8 cellular contexts compared by ENCODE assay signal in the genomic region with DNA sequence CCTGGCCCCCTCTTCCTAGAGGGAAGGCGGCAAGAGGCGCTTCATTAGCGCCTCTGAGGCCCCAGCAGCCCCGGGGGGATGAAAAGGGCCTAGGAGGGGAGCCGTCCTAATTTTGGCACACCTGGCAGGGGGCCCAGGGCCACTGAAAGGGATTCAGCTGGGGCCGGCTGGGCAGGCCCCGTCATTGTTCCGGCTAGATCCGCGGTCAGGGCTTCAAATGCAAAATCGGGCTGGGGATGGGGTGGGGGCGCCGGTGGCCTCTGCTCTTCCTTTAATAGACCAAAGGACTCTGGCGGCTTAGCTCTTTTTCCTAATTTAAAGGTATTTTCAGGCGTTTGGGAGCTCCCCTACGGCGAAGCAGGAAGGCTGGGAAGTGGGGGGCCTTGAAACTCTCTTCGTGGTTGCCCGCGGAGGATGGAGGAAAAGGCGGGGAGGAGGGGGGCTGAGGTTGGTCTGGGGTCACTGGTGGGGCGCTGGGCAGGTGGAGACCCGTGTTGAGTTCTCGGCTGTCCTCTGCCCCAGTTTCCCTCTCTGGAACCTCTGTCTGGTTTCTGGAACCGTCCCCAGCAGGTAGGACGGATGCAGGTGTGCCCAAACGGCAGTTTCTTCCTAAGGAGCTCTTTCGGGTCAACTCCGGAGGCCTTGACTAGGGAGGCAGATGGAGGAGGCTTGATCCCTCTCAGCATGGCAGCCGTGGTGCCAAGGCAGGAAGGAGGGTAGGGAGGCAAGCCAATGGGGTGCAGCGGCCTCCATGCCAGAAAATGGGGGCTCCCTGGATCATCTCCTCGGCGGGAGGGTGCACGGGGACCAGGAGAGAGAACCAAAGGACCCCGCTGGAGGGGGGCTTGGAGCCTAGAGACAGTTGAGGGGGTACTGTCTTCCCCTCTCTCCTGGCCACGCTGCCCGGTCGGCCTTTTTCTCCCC. TPM values are rescaled to one million over a fixed set of nuclear protein-coding genes. Genes with fewer than 3 reads are reported as not detected.
A peak's percentile ranks its signal among the peaks of the same experiment; 100 is the strongest.
DNase-seq lines count a peak whose midpoint lies in the region; ATAC-seq, FAIRE-seq and TF ChIP-seq lines count a peak whose summit lies in the region.
"Not testable (repeated sequence)": the region's sequence is repeated elsewhere in the genome, so short reads cannot be mapped to it uniquely, and the experiment has no call there.

No MANE protein-coding gene starts in this region.

- peak overlapping the region; percentile 92 to 99; a peak in 5 of 6 replicates for H3K27ac ChIP-seq in A549
- H3K27ac ChIP-seq in GM23338 (ENCODE audit: low read depth): peak overlapping the region; percentile 100
- H3K27ac ChIP-seq in PC-3 (ENCODE audit: low read length); right cardiac atrium (ENCODE audit: low read length): not testable (repeated sequence)
- H3K27ac ChIP-seq in cingulate gyrus (ENCODE audit: low read depth, low read length): peak overlapping the region; percentile 47
- peak overlapping the region in 1 of 2 donors; percentile 24 for H3K27ac ChIP-seq in small intestine (ENCODE audit: low read depth in 1 of 2, low read length in 1 of 2)

- H3K27me3 ChIP-seq in GM23338 (ENCODE audit: insufficient read depth); PC-3 (ENCODE audit: low read length); right cardiac atrium (ENCODE audit: control insufficient read depth, insufficient read depth); small intestine (ENCODE audit: control insufficient read depth in 2 of 2, insufficient read depth in 2 of 2, low read length in 2 of 2): not testable (repeated sequence)

- not testable (repeated sequence) for ATAC-seq in A549; PC-3; naive B cell (ENCODE audit: low read depth in 2 of 2)
- ATAC-seq in GM23338: peak; percentile 75
- ATAC-seq in right cardiac atrium: peak; percentile 19 to 35

- WGBS in A549 (ENCODE audit: missing lambda C conversion rate): 88% methylated on average over 27 of the region's 38 CpGs
- WGBS in right cardiac atrium: 8% methylated on average over 38 of the region's 38 CpGs
- whole genome bisulfite sequencing in small intestine, 3 donors: 10 to 17% (median 15%) methylated on average over 30 to 35 of the region's 38 CpGs

- not testable (repeated sequence) for TF ChIP-seq EP300 in A549 (IDR thresholded peaks at IDR 0.05)

- POLR2A ChIA-PET in A549 (lab: Yijun Ruan, JAX): not testable (repeated sequence)
- POLR2A ChIA-PET in PC-3 (lab: Charles Lee; ENCODE audit: unreplicated experiment): interaction anchor here (0.7 kb wide), 1 partner anchor 41 kb away, joined by 4 read pairs; no protein-coding TSS in a partner anchor

- not testable (repeated sequence) for H2AFZ ChIP-seq in GM23338
- H2AFZ ChIP-seq in PC-3 (ENCODE audit: low read length): peak overlapping the region; percentile 64; the same call in 1 of the 2 replicates

- not testable (repeated sequence) for BruUV-seq in PC-3 (replicated peaks; lab: Mats Ljungman, UMichigan)

- H3K9me3 Mint-ChIP-seq in GM23338; activated T-cell treated with anti-CD3 and anti-CD28 coated beads, Interleukin-2, amount 50 U/mL, for 24 hours; naive B cell: not testable (repeated sequence)

- H3K9me2 ChIP-seq in GM23338 (ENCODE audit: insufficient read depth); PC-3 (replicated peaks; ENCODE audit: low read length): not testable (repeated sequence)

- not testable (repeated sequence) for H3K9me3 ChIP-seq in A549; PC-3 (ENCODE audit: low read length); right cardiac atrium (ENCODE audit: control insufficient read depth, low read length); small intestine (ENCODE audit: control insufficient read depth, low read depth)

- H3K27me3 Mint-ChIP-seq in GM23338 (ENCODE audit: insufficient read depth, low read depth, poor library complexity): peaks cover 15% of the 10 kb centered on the region
- not testable (repeated sequence) for H3K27me3 Mint-ChIP-seq in activated T-cell treated with anti-CD3 and anti-CD28 coated beads, Interleukin-2, amount 50 U/mL, for 24 hours; naive B cell

- DNase-seq in A549 (ENCODE audit: low read depth in 1 of 2, low spot score in 1 of 2); PC-3; naive B cell: not testable (repeated sequence)
- DNase-seq in GM23338 (ENCODE audit: low spot score) (peak; percentile 94), right cardiac atrium (peak; percentile 28 to 72 (median 70)), small intestine (peak; percentile 3)
- DNase-seq in activated T-cell treated with anti-CD3 and anti-CD28 coated beads, Interleukin-2, amount 50 U/mL, for 24 hours: peak; percentile 67

- H3K9ac ChIP-seq in PC-3 (ENCODE audit: low read length): not testable (repeated sequence)

- not testable (repeated sequence) for TF ChIP-seq POLR2A in A549 (IDR thresholded peaks at IDR 0.05; ENCODE audit: low read length)

- H3K4me3 Mint-ChIP-seq in GM23338 (peak overlapping the region; percentile 71), naive B cell (peak overlapping the region; percentile 77 to 90 (median 82))
- H3K4me3 Mint-ChIP-seq in activated T-cell treated with anti-CD3 and anti-CD28 coated beads, Interleukin-2, amount 50 U/mL, for 24 hours: peak overlapping the region; percentile 54

- not testable (repeated sequence) for FAIRE-seq in A549 (lab: Jason Lieb, UNC); small intestine (lab: Jason Lieb, UNC)

- intact Hi-C loops in PC-3 (cut with micrococcal nuclease); right cardiac atrium (cut with DNase I): not testable (repeated sequence)

- H4K20me1 ChIP-seq in GM23338 (replicated peaks; ENCODE audit: insufficient read depth); PC-3 (ENCODE audit: low read length): not testable (repeated sequence)

- TF ChIP-seq RAD21 in A549 (conservative IDR thresholded peaks at IDR 0.05 in 1 of 2, IDR thresholded peaks at IDR 0.05 in 1 of 2): not testable (repeated sequence)

- not testable (repeated sequence) for TF ChIP-seq CTCF in A549 (IDR thresholded peaks at IDR 0.05); GM23338 (conservative IDR thresholded peaks at IDR 0.05; ENCODE audit: low read depth in 2 of 2); PC-3 (conservative IDR thresholded peaks at IDR 0.05; ENCODE audit: low read depth, low read length)

- peak overlapping the region; percentile 95 for H3K27ac Mint-ChIP-seq in GM23338
- peak overlapping the region; percentile 84 for H3K27ac Mint-ChIP-seq in activated T-cell treated with anti-CD3 and anti-CD28 coated beads, Interleukin-2, amount 50 U/mL, for 24 hours
- H3K27ac Mint-ChIP-seq in naive B cell: peak overlapping the region in 3 of 6 donors; percentile 57 to 76 (median 73)

- not testable (repeated sequence) for H3K4me1 ChIP-seq in A549; GM23338 (ENCODE audit: insufficient read depth); PC-3 (ENCODE audit: insufficient read depth, low read length); right cardiac atrium (ENCODE audit: control insufficient read depth, insufficient read depth, low read length); small intestine (ENCODE audit: control insufficient read depth in 2 of 2, insufficient read depth in 1 of 2, low read depth in 1 of 2, low read length in 1 of 2)

- H3F3A ChIP-seq in GM23338 (replicated peaks; ENCODE audit: low read depth); PC-3 (ENCODE audit: low read length, unreplicated experiment): not testable (repeated sequence)

- H3K36me3 Mint-ChIP-seq in GM23338 (ENCODE audit: low read depth); activated T-cell treated with anti-CD3 and anti-CD28 coated beads, Interleukin-2, amount 50 U/mL, for 24 hours (ENCODE audit: low read depth); naive B cell: not testable (repeated sequence)

- CTCF ChIA-PET in A549 (lab: Yijun Ruan, JAX): interaction anchor here (1.0 kb wide), 1 partner anchor 41 kb away, joined by 6 read pairs; no protein-coding TSS in a partner anchor
- CTCF ChIA-PET in PC-3 (lab: Charles Lee): not testable (repeated sequence)

- H3K36me3 ChIP-seq in GM23338 (ENCODE audit: insufficient read depth); PC-3 (ENCODE audit: low read depth, low read length); small intestine (ENCODE audit: control insufficient read depth in 2 of 2, insufficient read depth in 2 of 2, low read length in 2 of 2): not testable (repeated sequence)

- H3K79me2 ChIP-seq in GM23338 (replicated peaks; ENCODE audit: insufficient read depth); PC-3 (ENCODE audit: low read length): not testable (repeated sequence)

- H3K4me2 ChIP-seq in A549: peak overlapping the region; percentile 92; the same call in 2 of the 3 replicates
- peak overlapping the region; percentile 83 for H3K4me2 ChIP-seq in GM23338
- H3K4me2 ChIP-seq in PC-3 (ENCODE audit: low read length): not testable (repeated sequence)

- not testable (repeated sequence) for H3K4me3 ChIP-seq in A549; PC-3 (ENCODE audit: low read length)
- peak overlapping the region; percentile 62 for H3K4me3 ChIP-seq in GM23338
- H3K4me3 ChIP-seq in right cardiac atrium (ENCODE audit: low read length): peak overlapping the region; percentile 63
- H3K4me3 ChIP-seq in small intestine (ENCODE audit: low read depth in 1 of 2, low read length in 2 of 2): peak overlapping the region; percentile 15 to 43

- H3K4me1 Mint-ChIP-seq in GM23338 (peaks cover 15% of the 10 kb centered on the region), naive B cell (peaks cover 6 to 20% (median 18%) of the 10 kb centered on the region in 3 donors)
- H3K4me1 Mint-ChIP-seq in activated T-cell treated with anti-CD3 and anti-CD28 coated beads, Interleukin-2, amount 50 U/mL, for 24 hours (ENCODE audit: low read depth): not testable (repeated sequence)

RNA-seq across cellular contexts. Expression of gene ADGRL1, which starts 41.8 kb away (rescaled TPM):
- 3.9 and 5.6 TPM in 2 replicates for polyA plus RNA-seq in A549 (2011; rRNA removed)
- 5.9 and 7.9 TPM in 2 replicates for polyA plus RNA-seq in A549 (2012; cell fraction: cytosol; rRNA removed)
- polyA plus RNA-seq in A549 (2012; cell fraction: nucleus; rRNA removed): 14.3 and 26.1 TPM in 2 replicates
- polyA plus RNA-seq in A549 (2017; fragmentation: RNase III; extraction: RNeasy Plus Mini Kit Qiagen cat#74134 plus additional on column Dnase treatment): 5.4 to 7.4 TPM (median 6.0 TPM) in 3 replicates
- 9.9 and 18.0 TPM in 2 replicates for polyA minus RNA-seq in A549 (2011; rRNA and poly(A)+ RNA removed)
- 84.0 and 100 TPM in 2 replicates for total RNA-seq in GM23338 (2014; rRNA removed; shearing (Covaris generic))
- 20.6 and 21.8 TPM in 2 replicates for polyA plus RNA-seq in GM23338 (2016; fragmentation: Nextera tagmentation; extraction: Ambion mirVana)
- total RNA-seq in PC-3 (2014; rRNA removed): 37.2 and 39.3 TPM in 2 replicates
- 10 to 100 TPM; 28.4 to 36.9 (median 34.0) TPM for total RNA-seq in right cardiac atrium
- polyA plus RNA-seq in right cardiac atrium: 20.1 TPM
- not detected for polyA plus RNA-seq in naive B cell (ENCODE audit: low read depth in 6 of 6)
- 10 to 100 TPM; 11.1 to 22.7 (median 13.4) TPM for polyA plus RNA-seq in small intestine

Comparison
In these comparisons a context has a peak if more than half of its experiments do, and no peak if none do; other contexts are left out.
1. RNA of gene ADGRL1, which starts 41.8 kb away (polyA plus RNA-seq): 20.6 to 21.8 TPM in GM23338, 20.1 TPM in right cardiac atrium (single experiment), 11.1 to 22.7 TPM in small intestine and 3.9 to 26.1 TPM in A549; not detected in naive B cell; every median in the first group is over 4 times any median in the second.
2. Peak in every context shown above with its lines, with median percentiles within 50 percentile points of each other: H3K4me3 Mint-ChIP-seq.